In genomic region chr15:63146684-63147083, GRCh38 we compare ENCODE assay signal across 1 cellular context.
TF ChIP-seq lines count a peak whose summit lies in the region.

No MANE protein-coding gene starts in this region.

TF ChIP-seq in WTC11, 78 proteins besides CTCF, POLR2A, EP300 and RAD21 (continued from another document):
- no peak for TF ChIP-seq ZNF281 (CRISPR knock-in tag; IDR thresholded peaks at IDR 0.05)
- no peak for TF ChIP-seq SOX15 (CRISPR knock-in tag; IDR thresholded peaks at IDR 0.05)
- no peak for TF ChIP-seq ZSCAN18 (CRISPR knock-in tag; IDR thresholded peaks at IDR 0.05)
- no peak for TF ChIP-seq ETV6 (CRISPR knock-in tag; IDR thresholded peaks at IDR 0.05)
- TF ChIP-seq ZNF396 (CRISPR knock-in tag; IDR thresholded peaks at IDR 0.05; ENCODE audit: borderline replicate concordance) = no peak
TF ChIP-seq in WTC11: peak in this region for 0.
